ENCODE assay signal across 10 cellular contexts in genomic region chr10:687583-688286, GRCh38. TPM values are rescaled to one million over a fixed set of nuclear protein-coding genes. Genes with fewer than 3 reads are reported as not detected.
DNase-seq lines count a peak whose midpoint lies in the region; ATAC-seq and TF ChIP-seq lines count a peak whose summit lies in the region.
"Had no signal": no experiment of that assay in that cellular context is flagged by ENCODE, and none has a peak within 500 bp of the region (broad histone marks: within the 10 kb centered on the region; RNA-seq: fewer than 3 reads in every experiment).

No MANE protein-coding gene starts in this region.

- H3K4me1 ChIP-seq in SK-N-SH (ENCODE audit: control insufficient read depth in 1 of 2, insufficient read depth in 2 of 2, low read depth in 1 of 2, low read length in 1 of 2) = peaks cover 0 to 23% of the 10 kb centered on the region in 2 experiments; a peak in 1 of 4 replicates
- H3K4me1 ChIP-seq in lower lobe of right lung = peaks cover 13% of the 10 kb centered on the region
- H3K4me1 ChIP-seq in suprapubic skin = peaks cover 32% of the 10 kb centered on the region

- POLR2A ChIA-PET in SK-N-SH (lab: Yijun Ruan, JAX) = no interaction called here

- peaks cover 59% of the 10 kb centered on the region for H3K79me2 ChIP-seq in SK-N-SH (ENCODE audit: insufficient read depth)

- peak overlapping the region; percentile 84; the same call in 1 of the 2 replicates for H3K9ac ChIP-seq in SK-N-SH

- no peaks in the 10 kb centered on the region for H3K9me3 ChIP-seq in SK-N-SH
- H3K9me3 ChIP-seq in lower lobe of right lung = no peaks in the 10 kb centered on the region
- no peaks in the 10 kb centered on the region for H3K9me3 ChIP-seq in suprapubic skin
- H3K9me3 ChIP-seq: adrenal gland had no signal

- intact Hi-C loops in lower lobe of right lung (cut with DNase I) = no loop called here

- no peak for TF ChIP-seq CTCF in SK-N-SH (IDR thresholded peaks at IDR 0.05)
- TF ChIP-seq CTCF in lower lobe of right lung (IDR thresholded peaks at IDR 0.05) = no peak
- no peak for TF ChIP-seq CTCF in suprapubic skin (IDR thresholded peaks at IDR 0.05)

- TF ChIP-seq EP300 in SK-N-SH (IDR thresholded peaks at IDR 0.05; ENCODE audit: borderline replicate concordance in 1 of 2, low read depth in 1 of 2, low read length in 1 of 2) (no peak), suprapubic skin (IDR thresholded peaks at IDR 0.05) (no peak)

- CTCF ChIA-PET in SK-N-SH (lab: Yijun Ruan, JAX) = interaction anchor here (0.9 kb wide), 1 partner anchor 177 kb away, joined by 4 read pairs; no protein-coding TSS in a partner anchor

- H3K4me3 ChIP-seq in SK-N-SH (ENCODE audit: low read depth in 2 of 2, low read length in 1 of 2) = peak overlapping the region; percentile 83 to 91; a peak in 3 of 4 replicates
- peak overlapping the region; percentile 75 for H3K4me3 ChIP-seq in lower lobe of right lung
- H3K4me3 ChIP-seq in suprapubic skin = peak overlapping the region; percentile 83

- H2AFZ ChIP-seq in SK-N-SH (ENCODE audit: low read depth) = no peak overlapping the region

- peaks cover 20% of the 10 kb centered on the region for H3F3A ChIP-seq in SK-N-SH (replicated peaks; ENCODE audit: insufficient read depth)

- peak overlapping the region; percentile 90 for H3K4me2 ChIP-seq in SK-N-SH

- ATAC-seq in SK-N-SH treated with all-trans-retinoic acid at 6 μM for 48 hours (no peak), lower lobe of right lung (no peak)

- H3K27ac ChIP-seq in SK-N-SH (ENCODE audit: low read depth in 2 of 2, low read length in 1 of 2) (no peak overlapping the region), caudate nucleus (ENCODE audit: low read depth, low read length) (peak overlapping the region; percentile 76), lower lobe of right lung (no peak overlapping the region), suprapubic skin (no peak overlapping the region)

- TF ChIP-seq RAD21 in SK-N-SH (IDR thresholded peaks at IDR 0.05; ENCODE audit: low read length) = no peak

- no peaks in the 10 kb centered on the region for H3K9me2 ChIP-seq in SK-N-SH

- peaks cover 11% of the 10 kb centered on the region for H4K20me1 ChIP-seq in SK-N-SH (ENCODE audit: insufficient read depth)

- TF ChIP-seq POLR2A in suprapubic skin (IDR thresholded peaks at IDR 0.05) = no peak

- 83% methylated on average over 17 of the region's 19 CpGs for WGBS in SK-N-SH (ENCODE audit: low lambda C conversion rate)
- WGBS in suprapubic skin = 78% methylated on average over 14 of the region's 19 CpGs

- no peaks in the 10 kb centered on the region for H3K27me3 ChIP-seq in SK-N-SH (ENCODE audit: insufficient read depth)
- H3K27me3 ChIP-seq in lower lobe of right lung (ENCODE audit: low read depth) = no peaks in the 10 kb centered on the region
- no peaks in the 10 kb centered on the region for H3K27me3 ChIP-seq in suprapubic skin
- H3K27me3 ChIP-seq: adrenal gland had no signal

- DNase-seq in SK-N-SH = no peak
- no peak for DNase-seq in caudate nucleus (lab: John Stamatoyannopoulos, UW)
- no peak for DNase-seq in lower lobe of right lung
- DNase-seq in suprapubic skin (ENCODE audit: low spot score in 2 of 2) = peak in 1 of 2 donors; percentile 68
- DNase-seq in superior temporal gyrus (ENCODE audit: extremely low spot score) = no peak
- DNase-seq in dermis blood vessel endothelial cell = no peak
- DNase-seq in NCI-H526 (lab: John Stamatoyannopoulos, UW) = no peak
- DNase-seq: activated CD4-positive, alpha-beta T cell treated with anti-CD3 and anti-CD28 coated beads for 4 hours had no signal

- no peaks in the 10 kb centered on the region for H3K36me3 ChIP-seq in SK-N-SH (replicated peaks in 1 of 2; ENCODE audit: control insufficient read depth in 1 of 2, insufficient read depth in 2 of 2, low read length in 1 of 2)
- H3K36me3 ChIP-seq in lower lobe of right lung = no peaks in the 10 kb centered on the region
- H3K36me3 ChIP-seq in suprapubic skin = no peaks in the 10 kb centered on the region
- H3K36me3 ChIP-seq: adrenal gland had no signal

TF ChIP-seq in SK-N-SH, 30 proteins besides CTCF, POLR2A, EP300 and RAD21:
- TF ChIP-seq SIN3A (IDR thresholded peaks at IDR 0.05; ENCODE audit: borderline replicate concordance, low read depth, low read length) = no peak
- no peak for TF ChIP-seq FOXJ3 (CRISPR knock-in tag; IDR thresholded peaks at IDR 0.05)
- TF ChIP-seq TCF12 (IDR thresholded peaks at IDR 0.05) = no peak
- no peak for TF ChIP-seq TAF1 (IDR thresholded peaks at IDR 0.05; ENCODE audit: borderline replicate concordance, low read depth, low read length)
- no peak for TF ChIP-seq GABPA (IDR thresholded peaks at IDR 0.05; ENCODE audit: low read depth)
- TF ChIP-seq FOXM1 (IDR thresholded peaks at IDR 0.05; ENCODE audit: low read depth) = no peak
TF ChIP-seq in SK-N-SH: peak in this region for 0.

TF ChIP-seq in SK-N-SH treated with all-trans-retinoic acid at 6 μM for 48 hours, 23 proteins besides CTCF, POLR2A, EP300 and RAD21 (continues in another document):
- no peak for TF ChIP-seq PATZ1 (CRISPR knock-in tag; IDR thresholded peaks at IDR 0.05; ENCODE audit: borderline replicate concordance)
- no peak for TF ChIP-seq ZFP3 (CRISPR knock-in tag; IDR thresholded peaks at IDR 0.05)
- no peak for TF ChIP-seq CSRNP3 (CRISPR knock-in tag; IDR thresholded peaks at IDR 0.05)
- no peak for TF ChIP-seq CREB5 (CRISPR knock-in tag; IDR thresholded peaks at IDR 0.05; ENCODE audit: low read depth)
- no peak for TF ChIP-seq BACH2 (CRISPR knock-in tag; IDR thresholded peaks at IDR 0.05; ENCODE audit: borderline replicate concordance)
- TF ChIP-seq TSHZ2 (CRISPR knock-in tag; IDR thresholded peaks at IDR 0.05) = no peak
- no peak for TF ChIP-seq PPARA (CRISPR knock-in tag; IDR thresholded peaks at IDR 0.05; ENCODE audit: borderline replicate concordance)

RNA-seq across cellular contexts. Expression of gene DIP2C, which starts 1.7 kb away (rescaled TPM):
- 6.2 and 8.7 TPM in 2 replicates for polyA plus RNA-seq in SK-N-SH (2012; rRNA removed)
- 7.2 and 8.9 TPM in 2 replicates for polyA plus RNA-seq in SK-N-SH (2012; cell fraction: cytosol; rRNA removed)
- polyA plus RNA-seq in SK-N-SH (2012; cell fraction: nucleus; rRNA removed) = 14.0 and 14.5 TPM in 2 replicates
- 15.1 TPM for total RNA-seq in lower lobe of right lung
- 10 to 100 TPM in 3 of 4 donors, 1 to 10 TPM in 1; 6.7 to 23.3 (median 14.7) TPM for total RNA-seq in suprapubic skin
- 6.5 and 8.1 TPM in 2 replicates for total RNA-seq in dermis blood vessel endothelial cell
